Comparison of ENCODE assay signal across 1 cellular context in genomic region chr20:50762435-50763201, GRCh38.
TF ChIP-seq lines count a peak whose summit lies in the region.

No MANE protein-coding gene starts in this region.

TF ChIP-seq in Ishikawa, 13 proteins besides CTCF, POLR2A, EP300 and RAD21 (continued from another document):
- TF ChIP-seq REST (IDR thresholded peaks at IDR 0.05; ENCODE audit: low read depth): no peak
TF ChIP-seq in Ishikawa: peak in this region for 8.
